ENCODE assay signal across 6 cellular contexts in genomic region chr3:127022849-127023248, GRCh38.
"Had no signal": no experiment of that assay in that cellular context is flagged by ENCODE, and none has a peak within 500 bp of the region (broad histone marks: within the 10 kb centered on the region; RNA-seq: fewer than 3 reads in every experiment).

No MANE protein-coding gene starts in this region.

- H3K4me3 ChIP-seq: K562 had no signal

- H3K4me1 Mint-ChIP-seq: IgD-negative memory B cell had no signal

- DNase-seq: IMR-90, KBM-7, KG1 had no signal

- H3K4me3 Mint-ChIP-seq: IgD-negative memory B cell had no signal

- H3K9me3 Mint-ChIP-seq: IgD-negative memory B cell had no signal

- H3K27me3 Mint-ChIP-seq: IgD-negative memory B cell had no signal

- H3K27ac ChIP-seq: HL-60 had no signal
